ENCODE assay signal across 8 cellular contexts in the genomic region with DNA sequence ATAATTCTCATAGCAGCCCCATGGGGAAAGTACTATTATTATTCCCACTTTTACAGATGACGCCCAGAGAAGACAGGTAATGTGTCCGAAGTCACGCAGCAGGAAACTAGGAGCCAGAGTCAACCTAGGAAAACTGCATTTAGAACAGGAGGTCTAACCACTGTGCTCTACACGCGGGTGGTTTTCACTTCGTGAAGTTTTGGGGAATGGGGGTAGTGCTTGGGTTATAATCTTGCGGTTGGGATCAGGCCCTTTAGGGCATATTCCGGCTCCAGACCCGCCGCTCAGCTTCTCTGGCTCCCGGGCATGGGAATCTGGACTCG. TPM values are rescaled to one million over a fixed set of nuclear protein-coding genes. Genes with fewer than 3 reads are reported as not detected.
A peak's percentile ranks its signal among the peaks of the same experiment; 100 is the strongest.
DNase-seq lines count a peak whose midpoint lies in the region; ATAC-seq, FAIRE-seq and TF ChIP-seq lines count a peak whose summit lies in the region.

No MANE protein-coding gene starts in this region.

- in situ Hi-C loops in HepG2 (cut with HindIII; ENCODE audit: extremely low pct_ligation_motif_present, low pct_unique_long_range_greater_than_20kb): loop anchor here (5.0 kb wide), 3 partner anchors 45 to 265 kb away; no protein-coding TSS in a partner anchor

- no peak for TF ChIP-seq RAD21 in HepG2 (CRISPR knock-in tag; IDR thresholded peaks at IDR 0.05)

- H3K27me3 ChIP-seq in adipocyte (replicated peaks; ENCODE audit: control insufficient read depth, insufficient read depth, low read length) (no peaks in the 10 kb centered on the region), HepG2 (ENCODE audit: control insufficient read depth in 1 of 2, insufficient read depth in 2 of 2, low read length in 2 of 2) (no peaks in the 10 kb centered on the region), thyroid gland (no peaks in the 10 kb centered on the region)

- TF ChIP-seq CTCF in HepG2 (CRISPR knock-in tag; IDR thresholded peaks at IDR 0.05) (no peak), thyroid gland (IDR thresholded peaks at IDR 0.05) (no peak), D721Med (IDR thresholded peaks at IDR 0.05; ENCODE audit: insufficient read depth, missing control alignments) (no peak)

- POLR2A ChIA-PET in activated CD4-positive, alpha-beta T cell treated with anti-CD3 and anti-CD28 coated beads, Interleukin-2, amount 10 ng/mL, durations not matched to agents 7 days and 5 days (lab: Charles Lee): interaction anchor here (1.1 kb wide), 1 partner anchor 10 kb away, joined by 3 read pairs; no protein-coding TSS in a partner anchor
- POLR2A ChIA-PET in HepG2 (lab: Yijun Ruan, JAX): interaction anchor here (0.6 to 3.5 kb wide), 23 partner anchors 9 to 457 kb away, joined by 3 to 42 read pairs (median 5); partner anchors contain the start of genes RPS27L and USP3

- FAIRE-seq in HepG2 (lab: Jason Lieb, UNC) (no peak), D721Med (lab: Jason Lieb, UNC) (no peak)

- BruUV-seq in HepG2 (replicated peaks; lab: Mats Ljungman, UMichigan): no TSS peak

- peak overlapping the region; percentile 96 for H3K4me2 ChIP-seq in HepG2 (ENCODE audit: low read depth, low read length)

- no peaks in the 10 kb centered on the region for H3K9me3 Mint-ChIP-seq in activated CD4-positive, alpha-beta T cell treated with anti-CD3 and anti-CD28 coated beads, Interleukin-2, amount 10 ng/mL, durations not matched to agents 7 days and 5 days

- peak overlapping the region; percentile 91 for H3K4me3 ChIP-seq in adipocyte (ENCODE audit: low read length)
- H3K4me3 ChIP-seq in HepG2 (replicated peaks in 1 of 3; ENCODE audit: insufficient read depth in 1 of 3, low read depth in 2 of 3, low read length in 3 of 3): peak overlapping the region; percentile 30 to 86 (median 56)
- H3K4me3 ChIP-seq in thyroid gland (replicated peaks in 1 of 3): peak overlapping the region in 1 of 3 donors; percentile 80

- 23% methylated on average over 10 of the region's 12 CpGs for WGBS in HepG2 (ENCODE audit: low lambda C conversion rate)
- WGBS in thyroid gland, 2 donors: 21 to 33% methylated on average over 8 to 12 of the region's 12 CpGs

- TF ChIP-seq EP300 in HepG2 (IDR thresholded peaks at IDR 0.05; ENCODE audit: low read depth in 2 of 2, low read length in 2 of 2): no peak
- TF ChIP-seq EP300 in HepG2 (CRISPR knock-in tag; IDR thresholded peaks at IDR 0.05; ENCODE audit: borderline replicate concordance): no peak

- peaks cover 60% of the 10 kb centered on the region for H3K27me3 Mint-ChIP-seq in activated CD4-positive, alpha-beta T cell treated with anti-CD3 and anti-CD28 coated beads, Interleukin-2, amount 10 ng/mL, durations not matched to agents 7 days and 5 days

- H2AFZ ChIP-seq in HepG2 (ENCODE audit: low read length): no peak overlapping the region

- H3K4me1 ChIP-seq in adipocyte (ENCODE audit: control insufficient read depth, insufficient read depth, low read length): peaks cover 63% of the 10 kb centered on the region
- H3K4me1 ChIP-seq in HepG2 (ENCODE audit: insufficient read depth, low read length): peaks cover 77% of the 10 kb centered on the region
- H3K4me1 ChIP-seq in thyroid gland: peaks cover 35 to 57% of the 10 kb centered on the region in 2 donors

- H3K9ac ChIP-seq in adipocyte (ENCODE audit: low read length) (peak overlapping the region; percentile 94), HepG2 (ENCODE audit: insufficient read depth, low read depth, low read length) (peak overlapping the region; percentile 65)

- H3K4me3 Mint-ChIP-seq in activated CD4-positive, alpha-beta T cell treated with anti-CD3 and anti-CD28 coated beads, Interleukin-2, amount 10 ng/mL, durations not matched to agents 7 days and 5 days: peak overlapping the region; percentile 86

- no peaks in the 10 kb centered on the region for H3K36me3 Mint-ChIP-seq in activated CD4-positive, alpha-beta T cell treated with anti-CD3 and anti-CD28 coated beads, Interleukin-2, amount 10 ng/mL, durations not matched to agents 7 days and 5 days (ENCODE audit: low read depth)

- no peak for DNase-seq in activated CD4-positive, alpha-beta T cell treated with anti-CD3 and anti-CD28 coated beads, Interleukin-2, amount 10 ng/mL, durations not matched to agents 7 days and 5 days
- no peak for DNase-seq in activated CD4-positive, alpha-beta T cell treated with anti-CD3 and anti-CD28 coated beads for 48 hours
- DNase-seq in adipocyte (ENCODE audit: low read depth): no peak
- DNase-seq in HepG2 (ENCODE audit: low spot score): no peak
- DNase-seq in thyroid gland: no peak
- DNase-seq in iPS-NIHi11 (ENCODE audit: low spot score): no peak
- no peak for DNase-seq in D721Med (ENCODE audit: insufficient read length, low spot score)

- ATAC-seq in HepG2 (no peak), HG02588 (IDR thresholded peaks at IDR 0.05; ENCODE audit: unreplicated experiment) (no peak)

- no peak overlapping the region for H3K27ac Mint-ChIP-seq in activated CD4-positive, alpha-beta T cell treated with anti-CD3 and anti-CD28 coated beads, Interleukin-2, amount 10 ng/mL, durations not matched to agents 7 days and 5 days

- TF ChIP-seq POLR2A in HepG2 (IDR thresholded peaks at IDR 0.05; ENCODE audit: insufficient read depth in 1 of 2, low read depth in 2 of 2, low read length in 2 of 2) (no peak), thyroid gland (IDR thresholded peaks at IDR 0.05) (no peak)

- H3K9me3 ChIP-seq in adipocyte (ENCODE audit: control insufficient read depth, low read length): no peaks in the 10 kb centered on the region
- H3K9me3 ChIP-seq in HepG2 (ENCODE audit: low read length): no peaks in the 10 kb centered on the region
- no peaks in the 10 kb centered on the region for H3K9me3 ChIP-seq in thyroid gland

- 0 out of 2 replicates have a peak, but pooled peaks cover 3% of the 10 kb centered on the region for H4K20me1 ChIP-seq in HepG2 (ENCODE audit: insufficient read depth, low read length)

- H3K36me3 ChIP-seq in adipocyte (ENCODE audit: control insufficient read depth, insufficient read depth, low read length, severe bottlenecking) (no peaks in the 10 kb centered on the region), HepG2 (replicated peaks in 1 of 2; ENCODE audit: control insufficient read depth in 1 of 2, insufficient read depth in 2 of 2, low read length in 2 of 2) (no peaks in the 10 kb centered on the region), thyroid gland (no peaks in the 10 kb centered on the region)

- CTCF ChIA-PET in activated CD4-positive, alpha-beta T cell treated with anti-CD3 and anti-CD28 coated beads, Interleukin-2, amount 10 ng/mL, durations not matched to agents 7 days and 5 days (lab: Charles Lee): interaction anchor here (0.6 to 3.0 kb wide), 24 partner anchors 8 to 695 kb away, joined by 3 to 17 read pairs (median 5); partner anchors contain the start of gene USP3
- CTCF ChIA-PET in HepG2 (lab: Yijun Ruan, JAX; ENCODE audit: low intra/inter-chr PET ratio, low total read pairs): interaction anchor here (1.1 to 2.4 kb wide), 2 partner anchors 45 to 200 kb away, joined by 3 to 57 read pairs; no protein-coding TSS in a partner anchor

- peaks cover 57% of the 10 kb centered on the region for H3K79me2 ChIP-seq in HepG2 (ENCODE audit: insufficient read depth, low read length)

- H3K27ac ChIP-seq in HepG2 (ENCODE audit: extremely low read length, insufficient read depth, low read length) (peak overlapping the region; percentile 67), thyroid gland (peak overlapping the region; percentile 59 to 95 (median 92))

- H3K4me1 Mint-ChIP-seq in activated CD4-positive, alpha-beta T cell treated with anti-CD3 and anti-CD28 coated beads, Interleukin-2, amount 10 ng/mL, durations not matched to agents 7 days and 5 days: peaks cover 24% of the 10 kb centered on the region

- intact Hi-C loops in HepG2 (cut with micrococcal nuclease; ENCODE audit: unreplicated experiment): loop anchor here (1.0 to 10.0 kb wide), 4 partner anchors 46 to 235 kb away; partner anchors contain the start of gene RPS27L
- intact Hi-C loops in thyroid gland (cut with DNase I): loop anchor here (2.0 to 5.0 kb wide), 2 partner anchors 45 to 265 kb away; no protein-coding TSS in a partner anchor

TF ChIP-seq in HepG2, 621 proteins besides CTCF, POLR2A, EP300 and RAD21 (continues in another document):
- TF ChIP-seq ZFP82 (CRISPR knock-in tag; IDR thresholded peaks at IDR 0.05; ENCODE audit: borderline replicate concordance): no peak
- TF ChIP-seq ZNF784 (CRISPR knock-in tag; IDR thresholded peaks at IDR 0.05; ENCODE audit: borderline replicate concordance): no peak

RNA-seq across cellular contexts. Expression of gene TPM1, which starts 5.2 kb away (rescaled TPM):
- 1 to 10 TPM; 4.0 to 4.5 TPM for total RNA-seq in activated CD4-positive, alpha-beta T cell treated with anti-CD3 and anti-CD28 coated beads, Interleukin-2, amount 10 ng/mL, durations not matched to agents 7 days and 5 days
- 98.9 and 113 TPM in 2 replicates for total RNA-seq in HepG2 (2016; rRNA removed; fragmentation: Illumina TruSeq; extraction: Trizol)
- total RNA-seq in HepG2 (2016; cell fraction: cytosol; rRNA removed; fragmentation: Illumina TruSeq; extraction: Trizol; ENCODE audit: low read depth): 49.9 and 54.7 TPM in 2 replicates
- 98.4 and 114 TPM in 2 replicates for total RNA-seq in HepG2 (2016; cell fraction: insoluble cytoplasmic fraction; rRNA removed; fragmentation: Illumina TruSeq; extraction: Trizol)
- total RNA-seq in HepG2 (2016; cell fraction: membrane; rRNA removed; fragmentation: Illumina TruSeq; extraction: Trizol): 81.1 and 86.7 TPM in 2 replicates
- 75.6 and 78.8 TPM in 2 replicates for total RNA-seq in HepG2 (2016; cell fraction: nucleus; rRNA removed; fragmentation: Illumina TruSeq; extraction: Trizol)
- 92.4 and 109 TPM in 2 replicates for polyA plus RNA-seq in HepG2 (2011; rRNA removed)
- polyA plus RNA-seq in HepG2 (2011; cell fraction: cytosol; rRNA removed): 45.6 and 56.5 TPM in 2 replicates
- polyA plus RNA-seq in HepG2 (2011; cell fraction: nucleus; rRNA removed): 245 and 247 TPM in 2 replicates
- polyA plus RNA-seq in HepG2 (2012): 72.3 and 73.8 TPM in 2 replicates
- polyA plus RNA-seq in HepG2 (2016; cell fraction: cytosol; fragmentation: Illumina TruSeq; extraction: Trizol; ENCODE audit: low read depth): 39.7 and 50.0 TPM in 2 replicates
- 112 and 120 TPM in 2 replicates for polyA plus RNA-seq in HepG2 (2016; cell fraction: insoluble cytoplasmic fraction; fragmentation: Illumina TruSeq; extraction: Trizol; ENCODE audit: low read depth)
- polyA plus RNA-seq in HepG2 (2016; cell fraction: membrane; fragmentation: Illumina TruSeq; extraction: Trizol; ENCODE audit: low read depth): 59.4 and 60.5 TPM in 2 replicates
- polyA plus RNA-seq in HepG2 (2016; cell fraction: nucleus; fragmentation: Illumina TruSeq; extraction: Trizol; ENCODE audit: insufficient read depth, low read depth): 97.1 and 98.9 TPM in 2 replicates
- polyA minus RNA-seq in HepG2 (2011; rRNA and poly(A)+ RNA removed; ENCODE audit: low replicate concordance): 56.1 and 110 TPM in 2 replicates
- polyA minus RNA-seq in HepG2 (2011; cell fraction: cytosol; rRNA and poly(A)+ RNA removed): 22.5 and 29.1 TPM in 2 replicates
- polyA minus RNA-seq in HepG2 (2011; cell fraction: nucleus; rRNA and poly(A)+ RNA removed): 274 and 286 TPM in 2 replicates
- 100 to 1,000 TPM; 116 to 307 (median 226) TPM for total RNA-seq in thyroid gland

Comparison
In these comparisons a context has a peak if more than half of its experiments do, and no peak if none do; other contexts are left out.
1. RNA of gene TPM1, which starts 5.2 kb away (total RNA-seq): 116 to 307 TPM in thyroid gland and 49.9 to 114 TPM in HepG2; 4.0 to 4.5 TPM in activated CD4-positive, alpha-beta T cell treated with anti-CD3 and anti-CD28 coated beads, Interleukin-2, amount 10 ng/mL, durations not matched to agents 7 days and 5 days; every median in the first group is over 4 times any median in the second.